ENCODE assay signal across 11 cellular contexts in the genomic region with DNA sequence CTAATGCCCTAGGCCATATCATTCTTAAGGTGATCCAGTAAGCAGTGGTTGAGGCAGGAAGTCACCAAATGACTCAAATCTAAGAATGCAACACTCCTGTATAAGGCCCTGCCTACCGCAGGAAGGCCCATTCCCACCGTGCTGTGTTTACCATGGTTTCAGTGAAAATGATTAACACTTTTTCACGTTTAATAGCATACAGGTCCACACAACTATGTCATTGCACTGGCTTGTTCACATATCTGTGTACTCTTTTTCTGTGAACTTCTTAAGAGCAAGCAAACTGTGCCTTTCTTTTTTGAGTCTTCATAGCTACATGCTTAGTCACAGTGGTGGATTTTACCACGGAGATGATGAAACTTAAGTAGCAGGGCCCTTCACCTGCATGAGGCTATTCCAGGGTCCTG.
DNase-seq lines count a peak whose midpoint lies in the region; ATAC-seq, FAIRE-seq and TF ChIP-seq lines count a peak whose summit lies in the region.
"Had no signal": no experiment of that assay in that cellular context is flagged by ENCODE, and none has a peak within 500 bp of the region (broad histone marks: within the 10 kb centered on the region; RNA-seq: fewer than 3 reads in every experiment).

No MANE protein-coding gene starts in this region.

- no peaks in the 10 kb centered on the region for H3K4me1 ChIP-seq in adipocyte (ENCODE audit: control insufficient read depth, insufficient read depth, low read length)

- no peak overlapping the region for H3K27ac Mint-ChIP-seq in CD14-positive monocyte
- H3K27ac Mint-ChIP-seq: naive thymus-derived CD8-positive, alpha-beta T cell had no signal

- peak; percentile 9 for DNase-seq in Caki2 (ENCODE audit: low read depth)
- peak; percentile 4 for DNase-seq in adipocyte (ENCODE audit: low read depth)
- no peak for DNase-seq in CD14-positive monocyte (ENCODE audit: low spot score)
- no peak for DNase-seq in NCI-H510A (lab: John Stamatoyannopoulos, UW)
- DNase-seq in D721Med (ENCODE audit: insufficient read length, low spot score), result no peak
- DNase-seq in NCI-H510A treated with DMSO at 0.1 percent for 48 hours (lab: John Stamatoyannopoulos, UW), result no peak
- DNase-seq: KG1; naive thymus-derived CD8-positive, alpha-beta T cell; WERI-Rb-1 had no signal

- H3K4me3 Mint-ChIP-seq in CD14-positive monocyte, result no peak overlapping the region
- H3K4me3 Mint-ChIP-seq: naive thymus-derived CD8-positive, alpha-beta T cell had no signal

- H3K4me3 ChIP-seq in adipocyte (ENCODE audit: low read length), result no peak overlapping the region

- H3K36me3 Mint-ChIP-seq in CD14-positive monocyte, result no peaks in the 10 kb centered on the region
- H3K36me3 Mint-ChIP-seq: naive thymus-derived CD8-positive, alpha-beta T cell had no signal

- H3K27me3 Mint-ChIP-seq in CD14-positive monocyte (ENCODE audit: low read depth in 3 of 3), result no peaks in the 10 kb centered on the region
- H3K27me3 Mint-ChIP-seq: naive thymus-derived CD8-positive, alpha-beta T cell had no signal

- no peaks in the 10 kb centered on the region for H3K4me1 Mint-ChIP-seq in CD14-positive monocyte
- H3K4me1 Mint-ChIP-seq: naive thymus-derived CD8-positive, alpha-beta T cell had no signal

- in situ Hi-C loops in Caki2 (cut with HindIII; ENCODE audit: low pct_unique_long_range_greater_than_20kb, low sequenced_read_pairs), result no loop called here

- H3K27me3 ChIP-seq in adipocyte (replicated peaks; ENCODE audit: control insufficient read depth, insufficient read depth, low read length), result no peaks in the 10 kb centered on the region

- no peak for FAIRE-seq in D721Med (lab: Jason Lieb, UNC)

- peaks cover 0 to 3% (median 0%) of the 10 kb centered on the region in 7 donors for H3K9me3 Mint-ChIP-seq in CD14-positive monocyte
- H3K9me3 Mint-ChIP-seq: naive thymus-derived CD8-positive, alpha-beta T cell had no signal

- H3K9ac ChIP-seq in adipocyte (ENCODE audit: low read length), result no peak overlapping the region

- TF ChIP-seq CTCF in CD14-positive monocyte (IDR thresholded peaks at IDR 0.05) (no peak), D721Med (IDR thresholded peaks at IDR 0.05; ENCODE audit: insufficient read depth, missing control alignments) (no peak)

- no peaks in the 10 kb centered on the region for H3K36me3 ChIP-seq in adipocyte (ENCODE audit: control insufficient read depth, insufficient read depth, low read length, severe bottlenecking)
- H3K36me3 ChIP-seq: WERI-Rb-1 had no signal

- H3K9me3 ChIP-seq in adipocyte (ENCODE audit: control insufficient read depth, low read length), result no peaks in the 10 kb centered on the region

- intact Hi-C loops in CD14-positive monocyte (cut with micrococcal nuclease), result no loop called here

- ATAC-seq in GM19372 (IDR thresholded peaks at IDR 0.05; ENCODE audit: low read depth, unreplicated experiment) (peak; percentile 70), HG03108 (IDR thresholded peaks at IDR 0.05; ENCODE audit: unreplicated experiment) (peak; percentile 65)
- ATAC-seq: naive thymus-derived CD8-positive, alpha-beta T cell had no signal

Comparison
In these comparisons a context has a peak if more than half of its experiments do, and no peak if none do; other contexts are left out.
1. DNase-seq: peak in Caki2 (single experiment) and adipocyte (single experiment); none in CD14-positive monocyte (single experiment), NCI-H510A (single experiment), D721Med (single experiment) and NCI-H510A treated with DMSO at 0.1 percent for 48 hours (single experiment).